In the genomic region with DNA sequence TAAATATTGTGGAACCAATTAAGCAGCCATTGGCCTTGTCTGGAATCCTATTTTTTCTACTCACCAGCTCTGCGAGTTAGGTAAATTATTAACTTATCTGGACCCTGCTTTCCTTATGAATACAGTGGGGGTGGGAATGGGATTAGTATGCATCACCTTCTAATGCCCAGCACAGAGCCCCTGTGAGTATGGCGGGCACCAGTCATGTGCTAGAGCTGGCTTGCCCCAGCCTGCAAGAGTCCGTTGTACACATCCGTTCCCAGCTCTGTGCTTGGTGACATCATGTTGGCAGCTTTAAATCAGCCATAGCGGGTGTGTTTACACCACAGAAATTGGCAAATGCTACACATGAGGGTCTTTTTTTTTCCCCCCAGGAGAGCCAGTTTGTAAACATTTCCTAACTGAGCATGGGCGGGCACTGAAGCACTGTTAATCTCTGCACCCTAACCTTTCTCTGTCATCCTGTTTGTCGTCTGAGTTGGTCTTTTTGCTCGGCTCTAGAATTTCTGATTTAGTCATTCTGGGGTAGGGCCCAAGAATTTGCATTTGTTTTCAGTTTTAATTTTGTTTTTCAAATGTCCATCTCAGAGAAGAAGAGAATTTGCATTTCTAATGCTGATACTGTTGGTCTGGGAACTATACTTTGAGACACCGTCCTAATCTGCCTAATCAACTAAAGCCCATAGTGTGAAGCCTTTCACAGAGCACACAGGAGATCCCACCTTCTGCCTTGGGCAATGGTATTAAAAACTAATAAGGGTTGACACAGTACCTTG, we compare ENCODE assay signal across 11 cellular contexts.
DNase-seq lines count a peak whose midpoint lies in the region; ATAC-seq and TF ChIP-seq lines count a peak whose summit lies in the region.
"Had no signal": no experiment of that assay in that cellular context is flagged by ENCODE, and none has a peak within 500 bp of the region (broad histone marks: within the 10 kb centered on the region; RNA-seq: fewer than 3 reads in every experiment).

No MANE protein-coding gene starts in this region.

- H3K27ac ChIP-seq in RWPE1, result peak overlapping the region; percentile 81
- H3K27ac ChIP-seq: neural progenitor cell had no signal

- POLR2A ChIA-PET in RWPE1 (lab: Yijun Ruan, JAX; ENCODE audit: low non-redundant PET), result no interaction called here

- peak; percentile 81 for ATAC-seq in GM19023 (IDR thresholded peaks at IDR 0.05; ENCODE audit: unreplicated experiment)
- ATAC-seq in GM21423 (IDR thresholded peaks at IDR 0.05; ENCODE audit: unreplicated experiment), result peak; percentile 54
- peak; percentile 66 for ATAC-seq in HG03045 (IDR thresholded peaks at IDR 0.05; ENCODE audit: unreplicated experiment)
- ATAC-seq: activated CD8-positive, alpha-beta memory T cell treated with anti-CD3 and anti-CD28 coated beads, Interleukin-2, amount 10 ng/mL, durations not matched to agents 7 days and 5 days had no signal

- DNase-seq in RWPE1 (ENCODE audit: low spot score) (no peak), kidney glomerular epithelial cell (lab: John Stamatoyannopoulos, UW) (no peak), NCI-H2081 treated with DMSO at 0.1 percent for 48 hours (lab: John Stamatoyannopoulos, UW) (no peak)
- DNase-seq in activated T-cell treated with anti-CD3 and anti-CD28 coated beads, Interleukin-2, amount 50 U/mL, for 1 hour, result no peak
- DNase-seq: activated CD8-positive, alpha-beta memory T cell treated with anti-CD3 and anti-CD28 coated beads, Interleukin-2, amount 10 ng/mL, durations not matched to agents 7 days and 5 days; activated naive CD8-positive, alpha-beta T cell treated with anti-CD3 and anti-CD28 coated beads, Interleukin-2, amount 10 ng/mL, durations not matched to agents 7 days and 5 days; NCI-H146 had no signal

- CTCF ChIA-PET in RWPE1 (lab: Yijun Ruan, JAX), result interaction anchor here (1.2 kb wide), 1 partner anchor 15 kb away, joined by 3 read pairs; no protein-coding TSS in a partner anchor

- TF ChIP-seq CTCF in RWPE1 (conservative IDR thresholded peaks at IDR 0.05; ENCODE audit: low read depth), result no peak
